19 cellular contexts compared by ENCODE assay signal in genomic region chr17:67868176-67868575, GRCh38.
"Had no signal": no experiment of that assay in that cellular context is flagged by ENCODE, and none has a peak within 500 bp of the region (broad histone marks: within the 10 kb centered on the region; RNA-seq: fewer than 3 reads in every experiment).

No MANE protein-coding gene starts in this region.

- H3K4me1 ChIP-seq: breast epithelium, colonic mucosa had no signal

- H3K27ac ChIP-seq: breast epithelium, colonic mucosa had no signal

- H3K36me3 Mint-ChIP-seq: activated naive CD4-positive, alpha-beta T cell treated with anti-CD3 and anti-CD28 coated beads, Interleukin-2, amount 50 U/mL, for 72 hours had no signal

- H3K27me3 ChIP-seq: breast epithelium, colonic mucosa had no signal

- H3K36me3 ChIP-seq: breast epithelium, colonic mucosa had no signal

- ATAC-seq: activated CD4-positive, CD25-positive, alpha-beta regulatory T cell treated with anti-CD3 and anti-CD28 coated beads, Interleukin-2, amount 50 U/mL, for 24 hours had no signal

- H3K4me3 ChIP-seq: breast epithelium, colonic mucosa had no signal

- H3K4me3 Mint-ChIP-seq: activated T-helper 1 cell treated with anti-CD3 and anti-CD28 coated beads, Interleukin-12 subunit alpha, Interleukin-12 subunit beta, Interleukin-2, Interleukin-4 antibody, amounts not matched to agents 30 ng/mL and 10 ng/mL and 1 ng/mL, durations not matched to agents 14 hours and 24 hours and 36 hours had no signal

- DNase-seq: activated CD4-positive, alpha-beta T cell treated with anti-CD3 and anti-CD28 coated beads for 4 hours; activated CD8-positive, alpha-beta memory T cell treated with anti-CD3 and anti-CD28 coated beads for 24 hours; activated effector memory CD4-positive, alpha-beta T cell treated with anti-CD3 and anti-CD28 coated beads, Interleukin-2, amount 50 U/mL, for 16 hours; activated naive CD4-positive, alpha-beta T cell treated with Interleukin-2 at 50 U/mL for 16 hours; aorta; caudate nucleus; colonic mucosa; NCI-H1092; NCI-H1417; NCI-H1930; NCI-H2171; NCI-H226; NCI-H526; NCI-H774; SIG-M5 had no signal

- H3K9me3 ChIP-seq: breast epithelium, colonic mucosa had no signal

- H3K9me3 Mint-ChIP-seq: activated naive CD4-positive, alpha-beta T cell treated with anti-CD3 and anti-CD28 coated beads, Interleukin-2, amount 50 U/mL, for 72 hours; activated T-helper 1 cell treated with anti-CD3 and anti-CD28 coated beads, Interleukin-12 subunit alpha, Interleukin-12 subunit beta, Interleukin-2, Interleukin-4 antibody, amounts not matched to agents 30 ng/mL and 10 ng/mL and 1 ng/mL, durations not matched to agents 14 hours and 24 hours and 36 hours had no signal
